ENCODE assay signal across 8 cellular contexts in the genomic region with DNA sequence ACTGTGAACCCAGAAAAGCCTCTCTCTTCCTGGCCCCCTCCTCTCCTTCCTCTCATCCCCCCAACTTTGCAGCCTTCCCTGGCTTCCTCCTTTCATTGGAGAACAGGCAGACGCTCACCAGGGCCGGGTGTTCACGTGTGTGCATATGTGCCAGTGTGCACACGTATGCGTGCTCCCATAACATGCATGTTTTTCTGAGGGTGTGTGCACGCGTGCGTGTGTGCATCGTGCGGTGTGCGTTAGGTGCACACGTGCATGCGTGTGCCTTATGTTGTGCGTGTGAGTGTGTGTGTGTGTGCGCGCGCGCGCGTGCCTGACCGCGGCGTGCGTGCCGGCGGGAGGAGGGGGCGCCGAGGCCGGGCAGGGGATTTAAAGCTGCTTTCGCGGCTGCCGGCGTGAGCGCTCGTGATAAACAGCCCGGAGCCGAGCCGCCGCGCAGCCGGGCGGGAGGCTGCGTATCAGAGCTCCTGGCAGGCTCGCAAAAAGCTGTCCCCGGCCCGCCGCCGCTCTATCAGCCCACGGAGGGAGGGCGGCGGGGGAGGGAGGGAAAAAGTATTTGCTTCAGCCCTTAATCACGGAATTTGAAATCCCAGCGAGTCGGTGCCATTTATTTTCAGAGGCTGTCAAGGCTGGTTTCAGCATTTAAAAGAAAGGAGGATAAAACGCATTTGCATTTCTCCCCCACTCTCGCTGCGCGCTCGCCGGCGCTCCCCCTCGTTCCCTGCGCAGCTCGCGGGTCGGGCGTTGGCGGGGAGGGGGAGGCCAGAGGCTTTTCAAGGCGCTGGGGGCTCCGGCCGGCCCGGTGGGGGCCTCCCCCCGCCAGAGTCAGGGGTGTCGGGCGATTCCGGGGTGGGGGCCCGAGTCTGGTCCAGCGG.
DNase-seq lines count a peak whose midpoint lies in the region; ATAC-seq and TF ChIP-seq lines count a peak whose summit lies in the region.

No MANE protein-coding gene starts in this region.

- in situ Hi-C loops in ACHN (cut with HindIII; ENCODE audit: low pct_ligation_motif_present, low pct_unique_long_range_greater_than_20kb, low sequenced_read_pairs) = no loop called here

- TF ChIP-seq CTCF in HFFc6 (IDR thresholded peaks at IDR 0.05) = no peak
- TF ChIP-seq CTCF in activated B cell treated with CpG ODN at 0.5 μM for 24 hours (IDR thresholded peaks at IDR 0.05) = no peak

- H3K9me3 Mint-ChIP-seq in HFFc6 (no peaks in the 10 kb centered on the region), activated B cell treated with CpG ODN at 0.5 μM for 24 hours (peaks cover 2% of the 10 kb centered on the region), memory B cell (peaks cover 2% of the 10 kb centered on the region)

- peaks cover 6% of the 10 kb centered on the region; the same call in 1 of the 2 replicates for H3K4me1 Mint-ChIP-seq in HFFc6 (ENCODE audit: low read depth)
- peaks cover 22% of the 10 kb centered on the region for H3K4me1 Mint-ChIP-seq in activated B cell treated with CpG ODN at 0.5 μM for 24 hours
- peaks cover 12% of the 10 kb centered on the region for H3K4me1 Mint-ChIP-seq in memory B cell

- H3K27me3 Mint-ChIP-seq in HFFc6 (ENCODE audit: insufficient read depth) (peaks cover 7% of the 10 kb centered on the region; the same call in 1 of the 2 replicates), activated B cell treated with CpG ODN at 0.5 μM for 24 hours (peaks cover 55% of the 10 kb centered on the region), memory B cell (peaks cover 26% of the 10 kb centered on the region)

- H3K4me1 ChIP-seq in ectodermal cell (ENCODE audit: control insufficient read depth, insufficient read depth, low read length) (peaks cover 20% of the 10 kb centered on the region), subcutaneous abdominal adipose tissue (ENCODE audit: control insufficient read depth in 5 of 5, insufficient read depth in 5 of 5, low read length in 5 of 5) (peaks cover 2 to 33% (median 27%) of the 10 kb centered on the region in 5 donors)

- H3K4me3 ChIP-seq in ectodermal cell (ENCODE audit: insufficient read depth, low read depth, low read length) (peak overlapping the region; percentile 36), subcutaneous abdominal adipose tissue (ENCODE audit: low read depth in 1 of 5, low read length in 5 of 5) (peak overlapping the region; percentile 40 to 76 (median 59))

- 3 to 6% methylated on average over 78 of the region's 78 CpGs for WGBS in ectodermal cell, 2 experiments

- peak overlapping the region; percentile 11; the same call in 1 of the 2 replicates for H3K27ac Mint-ChIP-seq in HFFc6
- H3K27ac Mint-ChIP-seq in activated B cell treated with CpG ODN at 0.5 μM for 24 hours = peak overlapping the region; percentile 50
- H3K27ac Mint-ChIP-seq in memory B cell = peak overlapping the region; percentile 54

- DNase-seq in ACHN (peak; percentile 15), HFFc6 (no peak), activated B cell treated with CpG ODN at 0.5 μM for 24 hours (no peak), memory B cell (ENCODE audit: low spot score in 2 of 2) (peak in 1 of 2 donors; percentile 40), NCI-H1436 treated with DMSO at 0.1 percent for 48 hours (lab: John Stamatoyannopoulos, UW) (no peak)

- H3K27ac ChIP-seq in ectodermal cell (ENCODE audit: insufficient read depth, low read depth, low read length, poor library complexity, severe bottlenecking) (no peak overlapping the region), subcutaneous abdominal adipose tissue (ENCODE audit: low read depth, low read length) (no peak overlapping the region)

- intact Hi-C loops in activated B cell treated with CpG ODN at 0.5 μM for 24 hours (cut with micrococcal nuclease) = loop anchor here (2.0 kb wide), 1 partner anchor 54 kb away; no protein-coding TSS in a partner anchor

- POLR2A ChIA-PET in activated B cell treated with CpG ODN at 0.5 μM for 24 hours (lab: Charles Lee) = interaction anchor here (1.2 kb wide), 1 partner anchor 22 kb away, joined by 5 read pairs; no protein-coding TSS in a partner anchor

- H3K36me3 ChIP-seq in ectodermal cell (ENCODE audit: control insufficient read depth, insufficient read depth, low read length) = no peaks in the 10 kb centered on the region
- H3K36me3 ChIP-seq in subcutaneous abdominal adipose tissue (ENCODE audit: control insufficient read depth in 5 of 5, insufficient read depth in 5 of 5, low read length in 5 of 5) = no peaks in the 10 kb centered on the region

- ATAC-seq in activated B cell treated with CpG ODN at 0.5 μM for 24 hours (ENCODE audit: low read depth) (no peak), memory B cell (ENCODE audit: low read depth) (peak; percentile 61), HG03432 (IDR thresholded peaks at IDR 0.05; ENCODE audit: unreplicated experiment) (no peak)

- no peaks in the 10 kb centered on the region for H3K9me3 ChIP-seq in ectodermal cell (ENCODE audit: control insufficient read depth, low read length)
- peaks cover 0 to 5% (median 2%) of the 10 kb centered on the region in 5 donors for H3K9me3 ChIP-seq in subcutaneous abdominal adipose tissue (ENCODE audit: control insufficient read depth in 5 of 5, low read length in 5 of 5)

- H3K4me3 Mint-ChIP-seq in HFFc6 (peak overlapping the region; percentile 86), activated B cell treated with CpG ODN at 0.5 μM for 24 hours (peak overlapping the region; percentile 74), memory B cell (peak overlapping the region; percentile 82)

- H3K36me3 Mint-ChIP-seq in HFFc6 (ENCODE audit: low read depth) (no peaks in the 10 kb centered on the region), activated B cell treated with CpG ODN at 0.5 μM for 24 hours (ENCODE audit: low read depth) (no peaks in the 10 kb centered on the region), memory B cell (no peaks in the 10 kb centered on the region)

- peak overlapping the region in 4 of 5 donors; percentile 34 to 69 (median 42) for H3K9ac ChIP-seq in subcutaneous abdominal adipose tissue (ENCODE audit: low read length in 5 of 5)

- CTCF ChIA-PET in activated B cell treated with CpG ODN at 0.5 μM for 24 hours (lab: Charles Lee) = no interaction called here

- peaks cover 38% of the 10 kb centered on the region for H3K27me3 ChIP-seq in ectodermal cell (ENCODE audit: control insufficient read depth, insufficient read depth, low read length, poor library complexity, severe bottlenecking)
- peaks cover 0 to 20% (median 5%) of the 10 kb centered on the region in 5 donors for H3K27me3 ChIP-seq in subcutaneous abdominal adipose tissue (ENCODE audit: control insufficient read depth in 5 of 5, insufficient read depth in 4 of 5, low read length in 5 of 5)
